ENCODE assay signal across 22 cellular contexts in genomic region chr20:17014217-17014616, GRCh38.
A peak's percentile ranks its signal among the peaks of the same experiment; 100 is the strongest.
DNase-seq lines count a peak whose midpoint lies in the region; ATAC-seq and TF ChIP-seq lines count a peak whose summit lies in the region.
"Had no signal": no experiment of that assay in that cellular context is flagged by ENCODE, and none has a peak within 500 bp of the region (broad histone marks: within the 10 kb centered on the region; RNA-seq: fewer than 3 reads in every experiment).

No MANE protein-coding gene starts in this region.

- no peaks in the 10 kb centered on the region for H3K79me2 ChIP-seq in SK-N-SH (ENCODE audit: insufficient read depth)

- H3K27me3 Mint-ChIP-seq in HFFc6 (ENCODE audit: insufficient read depth): no peaks in the 10 kb centered on the region
- no peaks in the 10 kb centered on the region for H3K27me3 Mint-ChIP-seq in activated T-cell treated with anti-CD3 and anti-CD28 coated beads, Interleukin-2, amount 50 U/mL, for 4 hours (ENCODE audit: low read depth)
- H3K27me3 Mint-ChIP-seq: memory B cell had no signal

- TF ChIP-seq RAD21 in SK-N-SH (IDR thresholded peaks at IDR 0.05; ENCODE audit: low read length): no peak

- H3K27ac ChIP-seq in SK-N-SH (ENCODE audit: low read depth in 2 of 2, low read length in 1 of 2): no peak overlapping the region
- H3K27ac ChIP-seq: C4-2B, cardiac muscle cell, pancreas, sigmoid colon, upper lobe of right lung had no signal

- peak; percentile 36 for DNase-seq in SK-N-SH
- DNase-seq in NCI-H748 treated with DMSO at 0.1 percent for 48 hours (lab: John Stamatoyannopoulos, UW): peak; percentile 81
- DNase-seq in head of caudate nucleus: peak; percentile 19 to 88 (median 64)
- DNase-seq in HFFc6: no peak
- no peak for DNase-seq in activated T-cell treated with anti-CD3 and anti-CD28 coated beads, Interleukin-2, amount 50 U/mL, for 4 hours
- no peak for DNase-seq in COLO668 (lab: John Stamatoyannopoulos, UW; ENCODE audit: unreplicated experiment)
- DNase-seq: activated naive CD4-positive, alpha-beta T cell; activated T-cell treated with anti-CD3 and anti-CD28 coated beads, Interleukin-2, amount 50 U/mL, for 1 hour; dermis blood vessel endothelial cell; H9; NCI-H2029; NCI-H774; pancreas; sigmoid colon; stimulated activated CD4-positive, alpha-beta T cell treated with anti-CD3 and anti-CD28 coated beads, Interleukin-15, amount 100 ng/mL, for 24 hours; stimulated activated CD8-positive, alpha-beta memory T cell treated with anti-CD3 and anti-CD28 coated beads, Interleukin-4, amount 100 ng/mL, for 48 hours; upper lobe of right lung had no signal

- H3K9me3 Mint-ChIP-seq in HFFc6: peaks cover 37% of the 10 kb centered on the region
- peaks cover 3% of the 10 kb centered on the region for H3K9me3 Mint-ChIP-seq in activated T-cell treated with anti-CD3 and anti-CD28 coated beads, Interleukin-2, amount 50 U/mL, for 4 hours
- H3K9me3 Mint-ChIP-seq: H9, memory B cell had no signal

- WGBS in SK-N-SH (ENCODE audit: low lambda C conversion rate): 5% methylated on average over 5 of the region's 5 CpGs

- CTCF ChIA-PET in SK-N-SH (lab: Yijun Ruan, JAX): no interaction called here

- no peaks in the 10 kb centered on the region for H4K20me1 ChIP-seq in SK-N-SH (ENCODE audit: insufficient read depth)

- H3K4me1 ChIP-seq in SK-N-SH (ENCODE audit: control insufficient read depth in 1 of 2, insufficient read depth in 2 of 2, low read depth in 1 of 2, low read length in 1 of 2): no peaks in the 10 kb centered on the region
- H3K4me1 ChIP-seq: pancreas, sigmoid colon, upper lobe of right lung had no signal

- H3K4me3 Mint-ChIP-seq in HFFc6: no peak overlapping the region
- no peak overlapping the region for H3K4me3 Mint-ChIP-seq in activated T-cell treated with anti-CD3 and anti-CD28 coated beads, Interleukin-2, amount 50 U/mL, for 4 hours
- H3K4me3 Mint-ChIP-seq: H9, memory B cell had no signal

- H3K36me3 Mint-ChIP-seq in HFFc6 (ENCODE audit: low read depth): no peaks in the 10 kb centered on the region
- no peaks in the 10 kb centered on the region for H3K36me3 Mint-ChIP-seq in activated T-cell treated with anti-CD3 and anti-CD28 coated beads, Interleukin-2, amount 50 U/mL, for 4 hours (ENCODE audit: insufficient read depth)
- H3K36me3 Mint-ChIP-seq: memory B cell had no signal

- H3K4me3 ChIP-seq in SK-N-SH (ENCODE audit: low read depth in 2 of 2, low read length in 1 of 2): no peak overlapping the region
- H3K4me3 ChIP-seq: cardiac muscle cell, pancreas, sigmoid colon, upper lobe of right lung had no signal

- TF ChIP-seq CTCF in SK-N-SH (IDR thresholded peaks at IDR 0.05) (no peak), HFFc6 (IDR thresholded peaks at IDR 0.05) (no peak)

- no peak for TF ChIP-seq EP300 in SK-N-SH (IDR thresholded peaks at IDR 0.05; ENCODE audit: borderline replicate concordance in 1 of 2, low read depth in 1 of 2, low read length in 1 of 2)

- POLR2A ChIA-PET in SK-N-SH (lab: Yijun Ruan, JAX): no interaction called here

- no peak for ATAC-seq in SK-N-SH treated with all-trans-retinoic acid at 6 μM for 48 hours
- no peak for ATAC-seq in HG03097 (IDR thresholded peaks at IDR 0.05; ENCODE audit: low FRiP score, unreplicated experiment)
- ATAC-seq in activated T-cell treated with anti-CD3 and anti-CD28 coated beads, Interleukin-2, amount 50 U/mL, for 4 hours: no peak
- ATAC-seq: pancreas, upper lobe of right lung had no signal

- no peaks in the 10 kb centered on the region for H3K9me2 ChIP-seq in SK-N-SH

- no peaks in the 10 kb centered on the region for H3K27me3 ChIP-seq in SK-N-SH (ENCODE audit: insufficient read depth)
- H3K27me3 ChIP-seq: cardiac muscle cell, pancreas, sigmoid colon, upper lobe of right lung had no signal

- no peaks in the 10 kb centered on the region for H3F3A ChIP-seq in SK-N-SH (replicated peaks; ENCODE audit: insufficient read depth)

- no peak overlapping the region for H3K4me2 ChIP-seq in SK-N-SH

- no peak overlapping the region for H3K27ac Mint-ChIP-seq in HFFc6
- H3K27ac Mint-ChIP-seq: H9, memory B cell had no signal

- H3K36me3 ChIP-seq in SK-N-SH (replicated peaks in 1 of 2; ENCODE audit: control insufficient read depth in 1 of 2, insufficient read depth in 2 of 2, low read length in 1 of 2): no peaks in the 10 kb centered on the region
- H3K36me3 ChIP-seq: cardiac muscle cell, pancreas, sigmoid colon, upper lobe of right lung had no signal

- H3K9me3 ChIP-seq in SK-N-SH: 0 out of 2 replicates have a peak, but pooled peaks cover 3% of the 10 kb centered on the region
- H3K9me3 ChIP-seq: pancreas, sigmoid colon, upper lobe of right lung had no signal

- no peak overlapping the region for H3K9ac ChIP-seq in SK-N-SH

- intact Hi-C loops in head of caudate nucleus (cut with DNase I): no loop called here

- no peaks in the 10 kb centered on the region for H3K4me1 Mint-ChIP-seq in HFFc6 (ENCODE audit: low read depth)
- H3K4me1 Mint-ChIP-seq in activated T-cell treated with anti-CD3 and anti-CD28 coated beads, Interleukin-2, amount 50 U/mL, for 4 hours (ENCODE audit: low read depth): no peaks in the 10 kb centered on the region
- H3K4me1 Mint-ChIP-seq: memory B cell had no signal

- no peak overlapping the region for H2AFZ ChIP-seq in SK-N-SH (ENCODE audit: low read depth)

TF ChIP-seq in SK-N-SH, 30 proteins besides CTCF, POLR2A, EP300 and RAD21 (continues in another document):
- TF ChIP-seq TEAD4 (IDR thresholded peaks at IDR 0.05; ENCODE audit: borderline replicate concordance, insufficient read depth) (no peak), USF1 (IDR thresholded peaks at IDR 0.05; ENCODE audit: borderline replicate concordance, low read depth) (no peak), YY1 (IDR thresholded peaks at IDR 0.05; ENCODE audit: low read depth) (no peak), RFX5 (IDR thresholded peaks at IDR 0.05; ENCODE audit: low read length) (no peak), FOXJ3 (CRISPR knock-in tag; IDR thresholded peaks at IDR 0.05) (no peak), USF2 (IDR thresholded peaks at IDR 0.05; ENCODE audit: borderline replicate concordance, low read depth, low read length) (no peak), FOSL2 (IDR thresholded peaks at IDR 0.05; ENCODE audit: borderline replicate concordance, low read depth) (no peak), RCOR1 (IDR thresholded peaks at IDR 0.05; ENCODE audit: low read length) (no peak), SIN3A (IDR thresholded peaks at IDR 0.05; ENCODE audit: borderline replicate concordance, low read depth, low read length) (no peak), NFIC (IDR thresholded peaks at IDR 0.05; ENCODE audit: borderline replicate concordance) (no peak)

TF ChIP-seq in SK-N-SH treated with all-trans-retinoic acid at 6 μM for 48 hours, 23 proteins besides CTCF, POLR2A, EP300 and RAD21 (continues in another document):
- TF ChIP-seq CSDC2 (CRISPR knock-in tag; IDR thresholded peaks at IDR 0.05) (no peak), ZNF565 (CRISPR knock-in tag; conservative IDR thresholded peaks at IDR 0.05; ENCODE audit: low read depth) (no peak), TSHZ2 (CRISPR knock-in tag; IDR thresholded peaks at IDR 0.05) (no peak), CREB5 (CRISPR knock-in tag; IDR thresholded peaks at IDR 0.05; ENCODE audit: low read depth) (no peak), ZNF70 (CRISPR knock-in tag; IDR thresholded peaks at IDR 0.05) (no peak), BACH2 (CRISPR knock-in tag; IDR thresholded peaks at IDR 0.05; ENCODE audit: borderline replicate concordance) (no peak), ZNF8 (CRISPR knock-in tag; IDR thresholded peaks at IDR 0.05) (no peak), ZC3H10 (CRISPR knock-in tag; IDR thresholded peaks at IDR 0.05) (no peak), OSR1 (CRISPR knock-in tag; IDR thresholded peaks at IDR 0.05) (no peak)

Comparison
In these comparisons a context has a peak if more than half of its experiments do, and no peak if none do; other contexts are left out.
1. DNase-seq: peak in SK-N-SH (single experiment), NCI-H748 treated with DMSO at 0.1 percent for 48 hours (single experiment) and head of caudate nucleus (42 of 42); none in HFFc6 (single experiment), activated T-cell treated with anti-CD3 and anti-CD28 coated beads, Interleukin-2, amount 50 U/mL, for 4 hours (single experiment) and COLO668 (single experiment).